1 cellular context compared by ENCODE assay signal in genomic region chr2:24297663-24298062, GRCh38.
TF ChIP-seq lines count a peak whose summit lies in the region.

No MANE protein-coding gene starts in this region.

TF ChIP-seq in IMR-90, 13 proteins besides CTCF, POLR2A, EP300 and RAD21 (continued from another document):
- TF ChIP-seq BHLHE40 (IDR thresholded peaks at IDR 0.05; ENCODE audit: low read depth, low read length) = no peak
- no peak for TF ChIP-seq RCOR1 (IDR thresholded peaks at IDR 0.05; ENCODE audit: insufficient replicate concordance, low read length)
- no peak for TF ChIP-seq SMC3 (IDR thresholded peaks at IDR 0.05; ENCODE audit: low read depth, low read length)
- TF ChIP-seq MXI1 (IDR thresholded peaks at IDR 0.05; ENCODE audit: borderline replicate concordance, low read depth, low read length) = no peak
TF ChIP-seq in IMR-90: peak in this region for 0.
